ENCODE assay signal across 24 cellular contexts in the genomic region with DNA sequence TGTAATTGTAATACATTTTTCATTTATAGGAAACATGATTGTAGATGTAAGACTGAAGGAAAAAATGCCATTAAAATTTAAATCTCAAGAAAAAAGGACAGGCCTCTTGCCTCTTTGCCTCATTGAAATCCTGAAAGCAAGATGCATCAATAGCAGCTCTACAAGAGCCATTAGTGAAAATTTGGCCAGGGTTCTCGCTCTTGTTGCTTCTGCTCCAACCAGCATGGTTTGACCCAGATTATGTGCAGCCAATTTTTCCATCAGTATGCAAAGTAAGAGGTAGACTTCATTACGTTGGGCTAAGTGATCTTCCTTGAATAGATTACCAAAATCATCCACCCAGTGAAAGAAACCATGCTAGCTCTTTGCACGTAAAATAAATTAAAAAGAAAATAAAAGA.
"Had no signal": no experiment of that assay in that cellular context is flagged by ENCODE, and none has a peak within 500 bp of the region (broad histone marks: within the 10 kb centered on the region; RNA-seq: fewer than 3 reads in every experiment).

No MANE protein-coding gene starts in this region.

- H3K4me1 ChIP-seq: ascending aorta, SJSA1 had no signal

- H3K9me3 ChIP-seq: ascending aorta, MG63, SJSA1 had no signal

- H3K27me3 ChIP-seq: ascending aorta, MG63, SJSA1 had no signal

- H3K4me3 ChIP-seq: ascending aorta, MG63, SJSA1 had no signal

- H3K27ac ChIP-seq: ascending aorta, SJSA1 had no signal

- DNase-seq: activated CD4-positive, alpha-beta T cell treated with anti-CD3 and anti-CD28 coated beads for 48 hours; activated CD4-positive, alpha-beta T cell treated with anti-CD3 and anti-CD28 coated beads, Interleukin-2, amount 50 U/mL, for 4 hours; activated CD4-positive, CD25-positive, alpha-beta regulatory T cell treated with anti-CD3 and anti-CD28 coated beads, Interleukin-2, amount 50 U/mL, for 72 hours; activated CD8-positive, alpha-beta T cell treated with anti-CD3 and anti-CD28 coated beads, Interleukin-2, amount 10 ng/mL, durations not matched to agents 7 days and 5 days; activated effector memory CD4-positive, alpha-beta T cell treated with Interleukin-2 at 50 U/mL for 16 hours; activated naive CD4-positive, alpha-beta T cell; activated naive CD8-positive, alpha-beta T cell treated with anti-CD3 and anti-CD28 coated beads, Interleukin-2, amount 50 U/mL, for 24 hours; activated T-cell treated with anti-CD3 and anti-CD28 coated beads, Interleukin-2, amount 50 U/mL, for 24 hours; amniotic stem cell; MG63; MV-4-11; NCI-H1092 treated with DMSO at 0.1 percent for 48 hours; NCI-H1436; NCI-H187; NCI-H2081; NCI-H510A treated with DMSO at 0.1 percent for 48 hours; NCI-H69; NK-92 treated with Interleukin-12 subunit alpha and Interleukin-12 subunit beta, amount 100 ng/mL, for 24 hours; PC-3; SHP77; T-helper 17 cell; T-helper 9 cell had no signal

- H3K36me3 ChIP-seq: ascending aorta, MG63, SJSA1 had no signal
